9 cellular contexts compared by ENCODE assay signal in the genomic region with DNA sequence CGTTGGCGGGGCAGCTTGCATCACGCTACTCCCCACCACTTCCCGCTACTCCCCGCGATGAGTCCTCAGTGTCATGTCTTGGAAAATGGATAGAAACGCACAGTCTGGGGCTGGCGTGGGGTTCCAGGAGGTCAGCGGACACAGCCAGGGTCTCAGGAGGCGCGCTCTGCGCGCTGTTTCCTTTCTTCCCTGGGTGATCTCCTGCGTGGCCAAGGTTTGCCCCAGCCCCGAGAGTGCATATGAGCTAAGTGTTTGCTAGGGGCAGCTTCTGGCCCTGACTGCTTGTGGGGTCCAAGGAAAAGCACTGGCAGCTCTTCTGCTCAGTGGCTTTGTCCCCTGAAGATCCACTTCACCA. TPM values are rescaled to one million over a fixed set of nuclear protein-coding genes. Genes with fewer than 3 reads are reported as not detected.
DNase-seq lines count a peak whose midpoint lies in the region; ATAC-seq and TF ChIP-seq lines count a peak whose summit lies in the region.
"Had no signal": no experiment of that assay in that cellular context is flagged by ENCODE, and none has a peak within 500 bp of the region (broad histone marks: within the 10 kb centered on the region; RNA-seq: fewer than 3 reads in every experiment).

No MANE protein-coding gene starts in this region.

- peak overlapping the region; percentile 30; the same call in 1 of the 2 replicates for H3K4me2 ChIP-seq in OCI-LY7 (ENCODE audit: low read length)
- H3K4me2 ChIP-seq in neuronal stem cell (ENCODE audit: insufficient read depth, low read length, poor library complexity, severe bottlenecking): no peak overlapping the region

- no peaks in the 10 kb centered on the region for H3K9me2 ChIP-seq in OCI-LY7 (ENCODE audit: insufficient read depth, low read length)

- ATAC-seq in CD8-positive, alpha-beta T cell: no peak
- no peak for ATAC-seq in effector memory CD8-positive, alpha-beta T cell (replicated peaks)
- no peak for ATAC-seq in GM21367 (IDR thresholded peaks at IDR 0.05; ENCODE audit: unreplicated experiment)

- H3K9ac ChIP-seq in neuronal stem cell (ENCODE audit: low read depth, low read length, poor library complexity): no peak overlapping the region

- H3K4ac ChIP-seq in neuronal stem cell (ENCODE audit: low read length): no peak overlapping the region

- H3K27me3 Mint-ChIP-seq in CD8-positive, alpha-beta T cell (ENCODE audit: low read depth): no peaks in the 10 kb centered on the region
- peaks cover 0 to 10% of the 10 kb centered on the region in 2 donors for H3K27me3 Mint-ChIP-seq in effector memory CD8-positive, alpha-beta T cell

- no peak overlapping the region for H2BK5ac ChIP-seq in neuronal stem cell (ENCODE audit: low read length)

- H3K14ac ChIP-seq in neuronal stem cell (ENCODE audit: low read length): no peak overlapping the region

- no peak overlapping the region for H4K8ac ChIP-seq in neuronal stem cell (ENCODE audit: low read depth, low read length)

- no TSS peak for BruUV-seq in OCI-LY7 (replicated peaks; lab: Mats Ljungman, UMichigan)

- TF ChIP-seq CTCF in CD8-positive, alpha-beta T cell (IDR thresholded peaks at IDR 0.05): no peak
- TF ChIP-seq CTCF in OCI-LY7 (conservative IDR thresholded peaks at IDR 0.05; ENCODE audit: low read length): no peak

- H3K4me3 ChIP-seq in CD8-positive, alpha-beta T cell (ENCODE audit: low read depth, low read length): peak overlapping the region; percentile 22
- H3K4me3 ChIP-seq in OCI-LY7 (ENCODE audit: low read depth, low read length, poor library complexity, severe bottlenecking) (no peak overlapping the region), neuronal stem cell (ENCODE audit: low read length in 2 of 2) (no peak overlapping the region)

- H3K36me3 ChIP-seq in CD8-positive, alpha-beta T cell (ENCODE audit: insufficient read depth, low read length): no peaks in the 10 kb centered on the region
- H3K36me3 ChIP-seq in OCI-LY7 (ENCODE audit: insufficient read depth, low read length): no peaks in the 10 kb centered on the region
- peaks cover 0 to 4% of the 10 kb centered on the region in 2 donors for H3K36me3 ChIP-seq in neuronal stem cell (replicated peaks in 1 of 2; ENCODE audit: control insufficient read depth in 2 of 2, insufficient read depth in 2 of 2, low read length in 2 of 2)

- H3K4me1 Mint-ChIP-seq in CD8-positive, alpha-beta T cell (ENCODE audit: low read depth): peaks cover 20% of the 10 kb centered on the region
- H3K4me1 Mint-ChIP-seq in effector memory CD8-positive, alpha-beta T cell (ENCODE audit: low read depth in 2 of 2): peaks cover 22 to 23% of the 10 kb centered on the region in 2 donors

- CTCF ChIA-PET in CD8-positive, alpha-beta T cell (lab: Charles Lee): interaction anchor here (1.0 to 1.8 kb wide), 2 partner anchors 13 to 20 kb away, joined by 3 read pairs; no protein-coding TSS in a partner anchor
- CTCF ChIA-PET in OCI-LY7 (lab: Charles Lee; ENCODE audit: unreplicated experiment): no interaction called here

- no peaks in the 10 kb centered on the region for H3K9me3 ChIP-seq in CD8-positive, alpha-beta T cell (ENCODE audit: low read length)
- H3K9me3 ChIP-seq in OCI-LY7 (ENCODE audit: low read length) (no peaks in the 10 kb centered on the region), neuronal stem cell (replicated peaks in 1 of 2; ENCODE audit: control insufficient read depth in 2 of 2, insufficient read depth in 1 of 2, low read depth in 1 of 2, low read length in 2 of 2) (no peaks in the 10 kb centered on the region)

- H3K27ac ChIP-seq in CD8-positive, alpha-beta T cell (ENCODE audit: low read depth, low read length): no peak overlapping the region
- H3K27ac ChIP-seq in OCI-LY7 (ENCODE audit: low read depth, low read length, poor library complexity, severe bottlenecking) (no peak overlapping the region), neuronal stem cell (replicated peaks; ENCODE audit: low read length) (no peak overlapping the region)

- H4K91ac ChIP-seq in neuronal stem cell (ENCODE audit: low read depth, low read length, poor library complexity): no peak overlapping the region

- H3K79me1 ChIP-seq in neuronal stem cell (ENCODE audit: low read depth, low read length): peaks cover 14% of the 10 kb centered on the region

- H3K23ac ChIP-seq in neuronal stem cell (ENCODE audit: low read depth, low read length, poor library complexity): peak overlapping the region; percentile 68

- DNase-seq in CD8-positive, alpha-beta T cell: peak in 1 of 7 experiments; percentile 4
- DNase-seq in OCI-LY7 (ENCODE audit: low spot score) (no peak), neuronal stem cell (ENCODE audit: low spot score) (no peak), amygdala (lab: John Stamatoyannopoulos, UW) (no peak), globus pallidus (ENCODE audit: low spot score) (no peak)
- no peak for DNase-seq in effector memory CD8-positive, alpha-beta T cell
- no peak for DNase-seq in stimulated activated CD4-positive, alpha-beta T cell treated with anti-CD3 and anti-CD28 coated beads, Interleukin-2, amount 100 ng/mL, for 24 hours
- DNase-seq: NCI-H524 treated with DMSO at 0.1 percent for 48 hours had no signal

- H3K27ac Mint-ChIP-seq in CD8-positive, alpha-beta T cell: no peak overlapping the region
- no peak overlapping the region for H3K27ac Mint-ChIP-seq in effector memory CD8-positive, alpha-beta T cell

- H3K36me3 Mint-ChIP-seq in CD8-positive, alpha-beta T cell: no peaks in the 10 kb centered on the region
- peaks cover 3% of the 10 kb centered on the region for H3K36me3 Mint-ChIP-seq in effector memory CD8-positive, alpha-beta T cell (ENCODE audit: insufficient read depth)

- intact Hi-C loops in CD8-positive, alpha-beta T cell (cut with DNase I, micrococcal nuclease): loop anchor here (1.0 to 5.0 kb wide), 9 partner anchors 211 to 1556 kb away; a partner anchor contains a TSS
- intact Hi-C loops in OCI-LY7 (cut with micrococcal nuclease; ENCODE audit: unreplicated experiment): loop anchor here (5.0 kb wide), 1 partner anchor 1526 kb away; no protein-coding TSS in a partner anchor

- no CpG with 5 or more reads among the region's 15 CpGs for WGBS in neuronal stem cell (ENCODE audit: extremely low coverage in 2 of 2, insufficient read length in 2 of 2, insufficient replicate concordance in 1 of 2), 2 donors

- no peaks in the 10 kb centered on the region for H3K9me3 Mint-ChIP-seq in CD8-positive, alpha-beta T cell
- no peaks in the 10 kb centered on the region for H3K9me3 Mint-ChIP-seq in effector memory CD8-positive, alpha-beta T cell

- H3K4me1 ChIP-seq in CD8-positive, alpha-beta T cell (ENCODE audit: insufficient read depth, low read length): peaks cover 21% of the 10 kb centered on the region
- H3K4me1 ChIP-seq in OCI-LY7 (ENCODE audit: insufficient read depth, low read length, poor library complexity, severe bottlenecking) (peaks cover 10% of the 10 kb centered on the region), neuronal stem cell (ENCODE audit: control insufficient read depth in 2 of 2, insufficient read depth in 1 of 2, low read depth in 1 of 2, low read length in 2 of 2) (peaks cover 16 to 25% of the 10 kb centered on the region in 2 donors)

- H2BK12ac ChIP-seq in neuronal stem cell (ENCODE audit: low read length): peak overlapping the region; percentile 47

- H3K18ac ChIP-seq in neuronal stem cell (ENCODE audit: low read length): peak overlapping the region; percentile 44

- H2BK120ac ChIP-seq in neuronal stem cell (ENCODE audit: low read depth, low read length): no peak overlapping the region

- peak overlapping the region; percentile 79; the same call in 1 of the 2 replicates for H2AFZ ChIP-seq in OCI-LY7 (ENCODE audit: low read length)
- peak overlapping the region; percentile 97 for H2AFZ ChIP-seq in neuronal stem cell (ENCODE audit: low read length)

- H3K4me3 Mint-ChIP-seq in CD8-positive, alpha-beta T cell: peak overlapping the region; percentile 74
- H3K4me3 Mint-ChIP-seq in effector memory CD8-positive, alpha-beta T cell: peak overlapping the region; percentile 63 to 66

- peak overlapping the region; percentile 30 for H2AK5ac ChIP-seq in neuronal stem cell (ENCODE audit: low read depth, low read length)

- H4K20me1 ChIP-seq in OCI-LY7 (ENCODE audit: insufficient read depth, low read length): 0 out of 2 replicates have a peak, but pooled peaks cover 7% of the 10 kb centered on the region

- H3K27me3 ChIP-seq in CD8-positive, alpha-beta T cell (ENCODE audit: insufficient read depth, low read length): no peaks in the 10 kb centered on the region
- peaks cover 0 to 24% (median 0%) of the 10 kb centered on the region in 3 experiments for H3K27me3 ChIP-seq in neuronal stem cell (ENCODE audit: control insufficient read depth in 3 of 3, insufficient read depth in 3 of 3, low read depth in 1 of 3, low read length in 3 of 3)

- peak overlapping the region; percentile 74 for H2BK15ac ChIP-seq in neuronal stem cell (ENCODE audit: low read length)

- no peaks in the 10 kb centered on the region; the same call in 1 of the 2 replicates for H3K79me2 ChIP-seq in OCI-LY7 (ENCODE audit: insufficient read depth, low read depth, low read length)

- POLR2A ChIA-PET in CD8-positive, alpha-beta T cell (lab: Charles Lee): interaction anchor here (0.6 kb wide), 1 partner anchor 90 kb away, joined by 4 read pairs; no protein-coding TSS in a partner anchor
- POLR2A ChIA-PET in OCI-LY7 (lab: Charles Lee): no interaction called here

RNA-seq across cellular contexts. Expression of a gene that starts 2.7 kb away (rescaled TPM):
- 1 to 10 TPM; 6.3 to 7.7 TPM for total RNA-seq in CD8-positive, alpha-beta T cell
- 12.0 and 17.6 TPM in 2 replicates for total RNA-seq in OCI-LY7 (2014; rRNA removed; shearing (Covaris generic))
- 13.4 and 13.6 TPM in 2 replicates for total RNA-seq in OCI-LY7 (2022)
- 32.8 TPM for polyA plus RNA-seq in neuronal stem cell (2013, experiment 1 of 2)
- 32.8 TPM for polyA plus RNA-seq in neuronal stem cell (2013, experiment 2 of 2)
